Comparison of ENCODE assay signal across 17 cellular contexts in genomic region chr19:31233288-31233687, GRCh38.
DNase-seq lines count a peak whose midpoint lies in the region; ATAC-seq and TF ChIP-seq lines count a peak whose summit lies in the region.
"Had no signal": no experiment of that assay in that cellular context is flagged by ENCODE, and none has a peak within 500 bp of the region (broad histone marks: within the 10 kb centered on the region; RNA-seq: fewer than 3 reads in every experiment).

No MANE protein-coding gene starts in this region.

- H3K27ac ChIP-seq in ACC112 (ENCODE audit: low read depth, low read length) = peak overlapping the region; percentile 82
- peak overlapping the region; percentile 5 for H3K27ac ChIP-seq in SJSA1
- H3K27ac ChIP-seq in mesenchymal stem cell (ENCODE audit: low read length, poor library complexity, severe bottlenecking) = peak overlapping the region; percentile 43
- H3K27ac ChIP-seq: BLaER1, Peyer's patch had no signal

- WGBS in mesenchymal stem cell = 88% methylated on average over 1 of the region's 1 CpG

- no peaks in the 10 kb centered on the region for H3K9me3 ChIP-seq in SJSA1 (replicated peaks)
- H3K9me3 ChIP-seq in mesenchymal stem cell (ENCODE audit: control insufficient read depth, low read length) = no peaks in the 10 kb centered on the region
- H3K9me3 ChIP-seq: BLaER1, Peyer's patch had no signal

- TF ChIP-seq CTCF in chondrocyte (IDR thresholded peaks at IDR 0.05) = no peak

- H4K8ac ChIP-seq in mesenchymal stem cell (ENCODE audit: low read length) = no peak overlapping the region

- H2BK12ac ChIP-seq in mesenchymal stem cell (ENCODE audit: low read length in 2 of 2) = no peak overlapping the region

- H4K91ac ChIP-seq in mesenchymal stem cell (ENCODE audit: low read length) = no peak overlapping the region

- no peaks in the 10 kb centered on the region for H3K27me3 Mint-ChIP-seq in chondrocyte (ENCODE audit: low read depth)

- H3K4me3 Mint-ChIP-seq in chondrocyte (ENCODE audit: unreplicated experiment) = no peak overlapping the region
- H3K4me3 Mint-ChIP-seq: CD8-positive, alpha-beta T cell had no signal

- H3K79me1 ChIP-seq in mesenchymal stem cell (replicated peaks; ENCODE audit: low read length, poor library complexity, severe bottlenecking) = no peaks in the 10 kb centered on the region

- H3K4me1 ChIP-seq in ACC112 (ENCODE audit: control insufficient read depth, insufficient read depth, low read length, unreplicated experiment) (peaks cover 15% of the 10 kb centered on the region), SJSA1 (replicated peaks) (peaks cover 14% of the 10 kb centered on the region), mesenchymal stem cell (ENCODE audit: control insufficient read depth, insufficient read depth, low read depth, low read length) (peaks cover 4% of the 10 kb centered on the region)
- H3K4me1 ChIP-seq: BLaER1, Peyer's patch had no signal

- H3K4me2 ChIP-seq in mesenchymal stem cell (ENCODE audit: low read length, poor library complexity, severe bottlenecking) = no peak overlapping the region
- H3K4me2 ChIP-seq: BLaER1 had no signal

- peak overlapping the region; percentile 85 for H3K27ac Mint-ChIP-seq in chondrocyte (ENCODE audit: unreplicated experiment)
- H3K27ac Mint-ChIP-seq: CD8-positive, alpha-beta T cell had no signal

- H3K36me3 Mint-ChIP-seq in chondrocyte (ENCODE audit: low read depth) = no peaks in the 10 kb centered on the region
- H3K36me3 Mint-ChIP-seq: CD8-positive, alpha-beta T cell had no signal

- H2AK5ac ChIP-seq in mesenchymal stem cell (ENCODE audit: low read length, severe bottlenecking) = no peak overlapping the region

- H2BK120ac ChIP-seq in mesenchymal stem cell (ENCODE audit: low read depth, low read length) = no peak overlapping the region

- H3K9ac ChIP-seq in mesenchymal stem cell (ENCODE audit: low read length) = peak overlapping the region; percentile 55
- H3K9ac ChIP-seq: BLaER1 had no signal

- peaks cover 3% of the 10 kb centered on the region for H3K9me3 Mint-ChIP-seq in chondrocyte (ENCODE audit: low read depth)
- H3K9me3 Mint-ChIP-seq: CD8-positive, alpha-beta T cell had no signal

- DNase-seq in SJSA1 (ENCODE audit: low read depth in 1 of 2, low spot score in 2 of 2) (no peak), chondrocyte (ENCODE audit: low spot score) (no peak), mesenchymal stem cell (peak; percentile 25), Right ventricle myocardium inferior (ENCODE audit: missing footprints) (no peak)
- DNase-seq: Calu3; CD8-positive, alpha-beta T cell; GOT3; KBM-7; NCI-H1105 treated with DMSO at 0.1 percent for 48 hours; NCI-H1694; Peyer's patch; Right ventricle myocardium superior had no signal

- no peak overlapping the region for H2BK5ac ChIP-seq in mesenchymal stem cell (ENCODE audit: low read depth, low read length, poor library complexity, severe bottlenecking)

- no peak overlapping the region for H3K4ac ChIP-seq in mesenchymal stem cell (ENCODE audit: low read depth in 1 of 2, low read length in 2 of 2)

- H3K79me2 ChIP-seq in ACC112 (ENCODE audit: control insufficient read depth, insufficient read depth, low read length, unreplicated experiment) = no peaks in the 10 kb centered on the region

- H3K4me3 ChIP-seq in ACC112 (ENCODE audit: low read depth, low read length) = peak overlapping the region; percentile 35; the same call in 1 of the 2 replicates
- no peak overlapping the region for H3K4me3 ChIP-seq in SJSA1
- no peak overlapping the region for H3K4me3 ChIP-seq in mesenchymal stem cell (ENCODE audit: insufficient read depth in 1 of 2, low read depth in 1 of 2, low read length in 2 of 2)
- H3K4me3 ChIP-seq: BLaER1, Peyer's patch had no signal

- H3K23ac ChIP-seq in mesenchymal stem cell (ENCODE audit: low read length in 2 of 2) = no peak overlapping the region

- H2BK15ac ChIP-seq in mesenchymal stem cell (ENCODE audit: low read depth, poor library complexity, severe bottlenecking) = no peak overlapping the region

- H3K27me3 ChIP-seq in ACC112 (ENCODE audit: insufficient read depth, low read length) = no peaks in the 10 kb centered on the region
- H3K27me3 ChIP-seq in SJSA1 (replicated peaks) = no peaks in the 10 kb centered on the region
- H3K27me3 ChIP-seq in mesenchymal stem cell (ENCODE audit: control insufficient read depth in 1 of 2, insufficient read depth in 1 of 2, low read length in 2 of 2) = no peaks in the 10 kb centered on the region
- H3K27me3 ChIP-seq: BLaER1, Peyer's patch had no signal

- H3K4me1 Mint-ChIP-seq in chondrocyte (ENCODE audit: low read depth) = peaks cover 27% of the 10 kb centered on the region

- no peak for ATAC-seq in HG03571 (IDR thresholded peaks at IDR 0.05; ENCODE audit: unreplicated experiment)
- no peak for ATAC-seq in Right ventricle myocardium inferior
- no peak for ATAC-seq in HG02678 (IDR thresholded peaks at IDR 0.05; ENCODE audit: unreplicated experiment)
- ATAC-seq in HG03520 (IDR thresholded peaks at IDR 0.05; ENCODE audit: unreplicated experiment) = no peak
- ATAC-seq: CD8-positive, alpha-beta T cell had no signal

- H3K36me3 ChIP-seq in ACC112 (ENCODE audit: insufficient read depth, low read length) (no peaks in the 10 kb centered on the region), SJSA1 (no peaks in the 10 kb centered on the region), mesenchymal stem cell (ENCODE audit: control insufficient read depth in 1 of 2, insufficient read depth in 2 of 2, low read depth in 1 of 2, low read length in 2 of 2) (no peaks in the 10 kb centered on the region)
- H3K36me3 ChIP-seq: BLaER1, Peyer's patch had no signal

- H2AFZ ChIP-seq in ACC112 (ENCODE audit: low read length, unreplicated experiment) (peak overlapping the region; percentile 69), mesenchymal stem cell (ENCODE audit: low read depth, low read length) (no peak overlapping the region)

- intact Hi-C loops in Right ventricle myocardium inferior (cut with DNase I) = no loop called here

- no peak overlapping the region for H3K18ac ChIP-seq in mesenchymal stem cell (ENCODE audit: low read depth in 1 of 2, low read length in 2 of 2)

- H3K14ac ChIP-seq in mesenchymal stem cell (ENCODE audit: low read length in 2 of 2) = no peak overlapping the region

Comparison
In these comparisons a context has a peak if more than half of its experiments do, and no peak if none do; other contexts are left out.
1. H3K27ac ChIP-seq: peak in every context shown above with its lines; median percentile 82 in ACC112; 43 in mesenchymal stem cell; 5 in SJSA1.